8 cellular contexts compared by ENCODE assay signal in the genomic region with DNA sequence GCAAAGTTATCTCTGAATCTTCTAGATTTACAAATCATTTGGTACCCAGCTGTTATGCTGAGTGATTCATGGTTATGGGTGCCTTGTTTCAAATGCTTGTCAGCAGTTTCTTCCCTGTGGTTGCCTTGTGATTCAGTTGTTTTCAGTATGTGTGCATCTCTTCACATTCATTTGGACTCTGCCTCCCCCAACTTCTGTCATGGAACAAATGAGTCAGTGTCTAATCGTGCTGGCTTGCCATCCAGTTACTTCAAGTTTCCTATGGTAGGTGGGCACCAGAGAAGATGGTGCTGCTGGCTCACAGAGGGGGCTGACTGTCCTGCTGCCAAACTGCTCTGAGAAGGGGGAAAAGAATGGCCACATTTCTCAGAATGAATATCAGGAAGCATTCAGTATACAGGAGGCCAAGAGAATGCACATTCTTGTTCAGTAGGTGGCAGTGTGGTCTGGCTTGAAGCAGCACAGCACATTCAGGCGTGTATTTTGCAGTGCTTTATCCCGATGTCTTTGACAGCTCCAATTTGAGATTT.
DNase-seq lines count a peak whose midpoint lies in the region; ATAC-seq, FAIRE-seq and TF ChIP-seq lines count a peak whose summit lies in the region.

No MANE protein-coding gene starts in this region.

- H3K4me1 ChIP-seq in A549 = no peaks in the 10 kb centered on the region

- TF ChIP-seq EP300 in A549 (IDR thresholded peaks at IDR 0.05) = no peak

- FAIRE-seq in A549 (lab: Jason Lieb, UNC) = no peak

- intact Hi-C loops in left ventricle myocardium superior (cut with micrococcal nuclease) = no loop called here

- POLR2A ChIA-PET in A549 (lab: Yijun Ruan, JAX) = no interaction called here

- in situ Hi-C loops in GM13977 (cut with MboI; ENCODE audit: low pct_unique_long_range_greater_than_20kb, low sequenced_read_pairs, unreplicated experiment) = no loop called here

- peak; percentile 37 to 53; a peak in 4 of 5 replicates for TF ChIP-seq RAD21 in A549 (conservative IDR thresholded peaks at IDR 0.05 in 1 of 2, IDR thresholded peaks at IDR 0.05 in 1 of 2)

- TF ChIP-seq CTCF in A549 (IDR thresholded peaks at IDR 0.05) = peak; percentile 16; the same call in 1 of the 3 replicates
- TF ChIP-seq CTCF in GM13977 (IDR thresholded peaks at IDR 0.05; ENCODE audit: extremely low read depth, insufficient read depth, missing control alignments) = peak; percentile 61

- TF ChIP-seq POLR2A in A549 (IDR thresholded peaks at IDR 0.05; ENCODE audit: low read length) = no peak

- WGBS in A549 (ENCODE audit: missing lambda C conversion rate) = 3% methylated on average over 3 of the region's 3 CpGs

- no peak overlapping the region for H3K4me3 ChIP-seq in A549

- no peak overlapping the region for H3K4me2 ChIP-seq in A549

- CTCF ChIA-PET in A549 (lab: Yijun Ruan, JAX) = interaction anchor here (0.6 to 1.1 kb wide), 5 partner anchors 13 to 609 kb away, joined by 3 to 5 read pairs (median 3); no protein-coding TSS in a partner anchor

- DNase-seq in A549 (ENCODE audit: low read depth in 1 of 2, low spot score in 1 of 2) (peak; percentile 4 to 31), GM13977 (ENCODE audit: low spot score) (peak; percentile 20), NCI-H1092 treated with DMSO at 0.1 percent for 48 hours (lab: John Stamatoyannopoulos, UW) (peak; percentile 40), activated T-cell treated with anti-CD3 and anti-CD28 coated beads for 4 hours (peak; percentile 42), left ventricle myocardium superior (no peak), NCI-H345 (lab: John Stamatoyannopoulos, UW) (no peak)
- DNase-seq in stimulated activated CD4-positive, alpha-beta T cell treated with anti-CD3 and anti-CD28 coated beads, Interleukin-4, amount 100 ng/mL, for 1 hour = peak; percentile 36

- H3K27ac ChIP-seq in A549 = no peak overlapping the region

- ATAC-seq in A549 (peak; percentile 54 to 82; a peak in 4 of 6 replicates), HG02759 (IDR thresholded peaks at IDR 0.05; ENCODE audit: unreplicated experiment) (peak; percentile 78), left ventricle myocardium superior (peak; percentile 55)

- H3K9me3 ChIP-seq in A549 = no peaks in the 10 kb centered on the region

TF ChIP-seq in A549, 52 proteins besides CTCF, POLR2A, EP300 and RAD21:
- no peak for TF ChIP-seq FOXS1 (CRISPR knock-in tag; IDR thresholded peaks at IDR 0.05)
- 0 out of 3 replicates have a peak, but pooled peaks have one; percentile 12 for TF ChIP-seq SMC3 (IDR thresholded peaks at IDR 0.05)

Comparison
In these comparisons a context has a peak if more than half of its experiments do, and no peak if none do; other contexts are left out.
1. DNase-seq: peak in A549 (2 of 2), GM13977 (single experiment), NCI-H1092 treated with DMSO at 0.1 percent for 48 hours (single experiment), activated T-cell treated with anti-CD3 and anti-CD28 coated beads for 4 hours (single experiment) and stimulated activated CD4-positive, alpha-beta T cell treated with anti-CD3 and anti-CD28 coated beads, Interleukin-4, amount 100 ng/mL, for 1 hour (single experiment); none in left ventricle myocardium superior (single experiment) and NCI-H345 (single experiment).
2. Peak in every context shown above with its lines, with median percentiles within 50 percentile points of each other: ATAC-seq.